ENCODE assay signal across 10 cellular contexts in the genomic region with DNA sequence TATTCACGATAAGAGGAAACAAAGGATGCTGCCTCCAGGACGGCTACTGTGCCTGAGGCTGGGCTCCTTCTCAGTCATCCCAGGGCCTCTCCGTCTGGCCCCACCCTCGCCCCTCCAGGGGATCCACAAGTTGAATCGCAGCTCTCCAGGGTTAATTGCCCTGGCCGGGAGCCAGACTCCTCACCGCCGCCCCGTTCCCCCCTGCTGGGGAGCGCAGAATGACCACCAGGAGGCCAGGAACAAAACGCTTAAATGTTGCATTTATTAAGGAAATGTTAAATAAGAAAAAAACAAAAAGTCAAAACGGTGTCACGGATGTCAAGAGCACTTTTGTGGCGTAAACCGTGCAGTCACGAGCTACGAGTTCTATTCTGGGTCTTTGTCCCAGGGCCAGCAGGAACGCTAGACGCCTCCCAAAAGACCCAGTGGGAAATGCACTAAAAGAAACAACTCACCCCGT. TPM values are rescaled to one million over a fixed set of nuclear protein-coding genes. Genes with fewer than 3 reads are reported as not detected.
DNase-seq lines count a peak whose midpoint lies in the region; ATAC-seq and TF ChIP-seq lines count a peak whose summit lies in the region.
"Had no signal": no experiment of that assay in that cellular context is flagged by ENCODE, and none has a peak within 500 bp of the region (broad histone marks: within the 10 kb centered on the region; RNA-seq: fewer than 3 reads in every experiment).

No MANE protein-coding gene starts in this region.

- no peaks in the 10 kb centered on the region for H3K36me3 Mint-ChIP-seq in activated CD8-positive, alpha-beta T cell treated with anti-CD3 and anti-CD28 coated beads for 36 hours (ENCODE audit: low read depth)

- H3K27ac ChIP-seq in A673 (ENCODE audit: low read depth, low read length, poor library complexity, severe bottlenecking) (no peak overlapping the region), HEK293 (ENCODE audit: extremely low read depth, low read depth, low read length) (peak overlapping the region; percentile 98)
- H3K27ac ChIP-seq: HL-60 had no signal

- peaks cover 96% of the 10 kb centered on the region for H3K27me3 ChIP-seq in A673 (replicated peaks; ENCODE audit: insufficient read depth, low read depth, low read length, poor library complexity)

- no TSS peak for BruUV-seq in A673 (replicated peaks; lab: Mats Ljungman, UMichigan)

- H3K27ac Mint-ChIP-seq in activated CD8-positive, alpha-beta T cell treated with anti-CD3 and anti-CD28 coated beads for 36 hours: no peak overlapping the region

- CTCF ChIA-PET in A673 (lab: Charles Lee) (no interaction called here), HEK293 (lab: Yijun Ruan, JAX) (interaction anchor here (0.6 to 1.4 kb wide), 6 partner anchors 15 to 214 kb away, joined by 3 to 4 read pairs (median 3); no protein-coding TSS in a partner anchor)
- CTCF ChIA-PET in activated CD8-positive, alpha-beta T cell treated with anti-CD3 and anti-CD28 coated beads for 36 hours (lab: Charles Lee): interaction anchor here (0.6 kb wide), 1 partner anchor 314 kb away, joined by 3 read pairs; no protein-coding TSS in a partner anchor

- H3K36me3 ChIP-seq in A673 (ENCODE audit: insufficient read depth, low read length, poor library complexity, severe bottlenecking): no peaks in the 10 kb centered on the region
- no peaks in the 10 kb centered on the region for H3K36me3 ChIP-seq in HEK293 (ENCODE audit: control insufficient read depth in 2 of 2, insufficient read depth in 1 of 2, low read length in 2 of 2)

- H3K4me3 ChIP-seq in A673 (ENCODE audit: low read depth, low read length, poor library complexity, severe bottlenecking) (no peak overlapping the region), HEK293 (ENCODE audit: low read depth, low read length) (peak overlapping the region; percentile 95)

- intact Hi-C loops in A673 (cut with micrococcal nuclease; ENCODE audit: unreplicated experiment): loop anchor here (5.0 kb wide), 4 partner anchors 315 to 735 kb away; no protein-coding TSS in a partner anchor
- intact Hi-C loops in activated CD8-positive, alpha-beta T cell treated with anti-CD3 and anti-CD28 coated beads for 36 hours (cut with micrococcal nuclease): no loop called here

- peak overlapping the region; percentile 21 for H3K4me3 Mint-ChIP-seq in activated CD8-positive, alpha-beta T cell treated with anti-CD3 and anti-CD28 coated beads for 36 hours

- DNase-seq in A673 (ENCODE audit: low spot score): peak; percentile 46
- DNase-seq in activated CD8-positive, alpha-beta T cell treated with anti-CD3 and anti-CD28 coated beads for 36 hours: no peak
- DNase-seq in left kidney (ENCODE audit: low read depth, low spot score): peak; percentile 61
- no peak for DNase-seq in kidney glomerular epithelial cell (lab: John Stamatoyannopoulos, UW)
- no peak for DNase-seq in activated CD4-positive, CD25-positive, alpha-beta regulatory T cell (lab: John Stamatoyannopoulos, UW)

- no peaks in the 10 kb centered on the region for H3K9me3 Mint-ChIP-seq in activated CD8-positive, alpha-beta T cell treated with anti-CD3 and anti-CD28 coated beads for 36 hours

- peaks cover 18% of the 10 kb centered on the region for H3K4me1 ChIP-seq in A673 (ENCODE audit: insufficient read depth, low read length, poor library complexity, severe bottlenecking)
- H3K4me1 ChIP-seq in HEK293 (ENCODE audit: control insufficient read depth, insufficient read depth, low read length): peaks cover 23% of the 10 kb centered on the region

- H3K27me3 Mint-ChIP-seq in activated CD8-positive, alpha-beta T cell treated with anti-CD3 and anti-CD28 coated beads for 36 hours: peaks cover 61% of the 10 kb centered on the region

- H3K4me1 Mint-ChIP-seq in activated CD8-positive, alpha-beta T cell treated with anti-CD3 and anti-CD28 coated beads for 36 hours (ENCODE audit: low read depth): peaks cover 19% of the 10 kb centered on the region

- TF ChIP-seq CTCF in A673 (conservative IDR thresholded peaks at IDR 0.05; ENCODE audit: low read depth, low read length) (no peak), HEK293 (tag by site-specific recombination; IDR thresholded peaks at IDR 0.05) (peak; percentile 83)
- no peak for TF ChIP-seq CTCF in activated CD8-positive, alpha-beta T cell treated with anti-CD3 and anti-CD28 coated beads for 36 hours (IDR thresholded peaks at IDR 0.05)

- no peak for ATAC-seq in activated CD8-positive, alpha-beta T cell treated with anti-CD3 and anti-CD28 coated beads for 36 hours
- no peak for ATAC-seq in HG03378 (IDR thresholded peaks at IDR 0.05; ENCODE audit: unreplicated experiment)
- ATAC-seq in HG02623 (IDR thresholded peaks at IDR 0.05; ENCODE audit: unreplicated experiment): no peak

- POLR2A ChIA-PET in A673 (lab: Charles Lee; ENCODE audit: low non-redundant PET): no interaction called here
- POLR2A ChIA-PET in HEK293 (lab: Yijun Ruan, JAX): interaction anchor here (0.7 to 1.2 kb wide), 4 partner anchors 123 to 552 kb away, joined by 4 to 14 read pairs (median 5); no protein-coding TSS in a partner anchor
- POLR2A ChIA-PET in activated CD8-positive, alpha-beta T cell treated with anti-CD3 and anti-CD28 coated beads for 36 hours (lab: Charles Lee): no interaction called here

- no peaks in the 10 kb centered on the region for H3K9me3 ChIP-seq in A673 (ENCODE audit: low read depth, low read length, poor library complexity, severe bottlenecking)
- H3K9me3 ChIP-seq in HEK293 (ENCODE audit: control insufficient read depth, insufficient read depth, low read depth, low read length): no peaks in the 10 kb centered on the region

TF ChIP-seq in HEK293, 187 proteins besides CTCF, POLR2A, EP300 and RAD21 (continues in another document):
- TF ChIP-seq SCRT2 (tag by site-specific recombination; IDR thresholded peaks at IDR 0.05) (peak; percentile 94), GLIS1 (tag by site-specific recombination; IDR thresholded peaks at IDR 0.05) (peak; percentile 97), HOXD13 (CRISPR knock-in tag; IDR thresholded peaks at IDR 0.05; ENCODE audit: borderline replicate concordance) (peak; percentile 56; the same call in 1 of the 2 replicates), ZEB2 (tag by site-specific recombination; IDR thresholded peaks at IDR 0.05) (0 out of 2 replicates have a peak, but pooled peaks have one; percentile 57), ZXDB (tag by site-specific recombination; IDR thresholded peaks at IDR 0.05) (no peak), ZBTB20 (tag by site-specific recombination; IDR thresholded peaks at IDR 0.05) (0 out of 2 replicates have a peak, but pooled peaks have one; percentile 26), IKZF3 (tag by site-specific recombination; IDR thresholded peaks at IDR 0.05) (peak; percentile 42; the same call in 1 of the 2 replicates), ZFP69B (tag by site-specific recombination; IDR thresholded peaks at IDR 0.05) (peak; percentile 56; the same call in 1 of the 2 replicates), ZNF394 (tag by site-specific recombination; IDR thresholded peaks at IDR 0.05; ENCODE audit: borderline replicate concordance) (peak; percentile 38; the same call in 1 of the 2 replicates), GLIS2 (tag by site-specific recombination; IDR thresholded peaks at IDR 0.05) (peak; percentile 80), ZNF423 (tag by site-specific recombination; IDR thresholded peaks at IDR 0.05) (peak; percentile 91), ZNF324 (tag by site-specific recombination; IDR thresholded peaks at IDR 0.05) (peak; percentile 26; the same call in 1 of the 2 replicates), TCF7L2 (IDR thresholded peaks at IDR 0.05; ENCODE audit: borderline replicate concordance, low read depth, low read length) (peak; percentile 57; the same call in 1 of the 2 replicates), KLF16 (tag by site-specific recombination; IDR thresholded peaks at IDR 0.05) (peak; percentile 54; the same call in 1 of the 2 replicates), ZNF391 (tag by site-specific recombination; IDR thresholded peaks at IDR 0.05; ENCODE audit: borderline replicate concordance, low read depth) (no peak), GLI4 (tag by site-specific recombination; IDR thresholded peaks at IDR 0.05) (no peak), FEZF1 (tag by site-specific recombination; IDR thresholded peaks at IDR 0.05) (peak; percentile 60), ZNF223 (tag by site-specific recombination; IDR thresholded peaks at IDR 0.05) (no peak), ZIC2 (tag by site-specific recombination; IDR thresholded peaks at IDR 0.05) (peak; percentile 88)
- TF ChIP-seq, protein P1, sequence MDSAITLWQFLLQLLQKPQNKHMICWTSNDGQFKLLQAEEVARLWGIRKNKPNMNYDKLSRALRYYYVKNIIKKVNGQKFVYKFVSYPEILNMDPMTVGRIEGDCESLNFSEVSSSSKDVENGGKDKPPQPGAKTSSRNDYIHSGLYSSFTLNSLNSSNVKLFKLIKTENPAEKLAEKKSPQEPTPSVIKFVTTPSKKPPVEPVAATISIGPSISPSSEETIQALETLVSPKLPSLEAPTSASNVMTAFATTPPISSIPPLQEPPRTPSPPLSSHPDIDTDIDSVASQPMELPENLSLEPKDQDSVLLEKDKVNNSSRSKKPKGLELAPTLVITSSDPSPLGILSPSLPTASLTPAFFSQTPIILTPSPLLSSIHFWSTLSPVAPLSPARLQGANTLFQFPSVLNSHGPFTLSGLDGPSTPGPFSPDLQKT (IDR thresholded peaks at IDR 0.05; ENCODE audit: borderline replicate concordance, low read depth, low read length): no peak
- TF ChIP-seq, protein P2, sequence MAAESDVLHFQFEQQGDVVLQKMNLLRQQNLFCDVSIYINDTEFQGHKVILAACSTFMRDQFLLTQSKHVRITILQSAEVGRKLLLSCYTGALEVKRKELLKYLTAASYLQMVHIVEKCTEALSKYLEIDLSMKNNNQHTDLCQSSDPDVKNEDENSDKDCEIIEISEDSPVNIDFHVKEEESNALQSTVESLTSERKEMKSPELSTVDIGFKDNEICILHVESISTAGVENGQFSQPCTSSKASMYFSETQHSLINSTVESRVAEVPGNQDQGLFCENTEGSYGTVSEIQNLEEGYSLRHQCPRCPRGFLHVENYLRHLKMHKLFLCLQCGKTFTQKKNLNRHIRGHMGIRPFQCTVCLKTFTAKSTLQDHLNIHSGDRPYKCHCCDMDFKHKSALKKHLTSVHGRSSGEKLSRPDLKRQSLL (tag by site-specific recombination; IDR thresholded peaks at IDR 0.05): peak; percentile 45; the same call in 1 of the 2 replicates

RNA-seq across cellular contexts. Expression of a gene that starts 1.4 kb away (rescaled TPM):
- not detected in 2 replicates for total RNA-seq in A673 (2021)
- total RNA-seq in activated CD8-positive, alpha-beta T cell treated with anti-CD3 and anti-CD28 coated beads for 36 hours: under 1 TPM; 0.20 to 0.23 TPM
- total RNA-seq: glomerular endothelial cell had no signal

Comparison
In these comparisons a context has a peak if more than half of its experiments do, and no peak if none do; other contexts are left out.
1. DNase-seq: peak in A673 (single experiment) and left kidney (single experiment); none in activated CD8-positive, alpha-beta T cell treated with anti-CD3 and anti-CD28 coated beads for 36 hours (single experiment), kidney glomerular epithelial cell (single experiment) and activated CD4-positive, CD25-positive, alpha-beta regulatory T cell (0 of 4).